In the genomic region with DNA sequence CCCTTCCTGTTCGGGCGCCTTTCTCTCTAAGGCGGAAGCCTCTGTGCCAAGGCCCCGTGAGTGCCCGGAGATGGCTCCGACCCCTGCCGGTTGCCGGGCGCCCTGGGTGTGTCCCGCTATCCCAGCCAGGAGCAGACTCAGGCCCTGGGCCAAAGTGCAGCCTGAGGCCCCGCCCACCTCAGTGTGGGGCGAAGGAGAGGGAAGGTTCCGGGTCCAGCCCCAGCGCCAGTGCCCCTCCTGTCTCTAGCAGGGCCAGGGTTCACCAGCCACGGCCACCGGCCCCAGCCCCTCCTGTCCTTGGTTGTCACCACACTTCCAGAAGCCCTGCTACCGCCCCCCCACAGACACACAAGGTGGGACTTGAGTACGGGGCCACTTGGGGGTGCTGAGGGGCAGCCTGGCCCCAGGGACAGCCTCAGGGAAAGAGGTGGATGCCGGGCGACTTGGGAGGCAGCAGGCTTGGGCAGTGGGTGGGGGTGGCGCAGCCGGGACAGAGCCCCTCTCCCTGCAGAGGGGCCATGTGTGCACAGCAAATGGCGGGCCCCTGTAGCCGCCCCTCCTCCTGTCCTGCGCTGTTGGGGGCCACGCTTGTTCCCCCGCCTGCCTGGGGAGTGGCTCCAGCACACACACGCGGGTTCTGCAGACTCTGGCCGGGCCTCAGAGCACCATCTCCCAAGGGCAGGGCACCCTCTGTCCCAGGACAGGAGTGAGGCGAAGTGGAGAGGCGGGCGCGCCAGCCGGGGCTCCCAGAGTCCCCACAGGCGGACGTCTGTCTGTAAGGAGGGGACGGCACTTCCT, we compare ENCODE assay signal across 1 cellular context.
TF ChIP-seq lines count a peak whose summit lies in the region.

No MANE protein-coding gene starts in this region.

TF ChIP-seq in HepG2, 621 proteins besides CTCF, POLR2A, EP300 and RAD21 (continued from another document and continues in another):
- TF ChIP-seq, protein P1, sequence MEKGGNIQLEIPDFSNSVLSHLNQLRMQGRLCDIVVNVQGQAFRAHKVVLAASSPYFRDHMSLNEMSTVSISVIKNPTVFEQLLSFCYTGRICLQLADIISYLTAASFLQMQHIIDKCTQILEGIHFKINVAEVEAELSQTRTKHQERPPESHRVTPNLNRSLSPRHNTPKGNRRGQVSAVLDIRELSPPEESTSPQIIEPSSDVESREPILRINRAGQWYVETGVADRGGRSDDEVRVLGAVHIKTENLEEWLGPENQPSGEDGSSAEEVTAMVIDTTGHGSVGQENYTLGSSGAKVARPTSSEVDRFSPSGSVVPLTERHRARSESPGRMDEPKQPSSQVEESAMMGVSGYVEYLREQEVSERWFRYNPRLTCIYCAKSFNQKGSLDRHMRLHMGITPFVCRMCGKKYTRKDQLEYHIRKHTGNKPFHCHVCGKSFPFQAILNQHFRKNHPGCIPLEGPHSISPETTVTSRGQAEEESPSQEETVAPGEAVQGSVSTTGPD (CRISPR knock-in tag; IDR thresholded peaks at IDR 0.05) = peak; percentile 80; the same call in 1 of the 2 replicates
- TF ChIP-seq SP4 (CRISPR knock-in tag; IDR thresholded peaks at IDR 0.05) (peak; percentile 79), ZNF550 (CRISPR knock-in tag; IDR thresholded peaks at IDR 0.05; ENCODE audit: borderline replicate concordance) (no peak; the same call in 1 of the 2 replicates), ZNF75D (CRISPR knock-in tag; IDR thresholded peaks at IDR 0.05; ENCODE audit: borderline replicate concordance) (no peak; the same call in 1 of the 2 replicates), ZNF619 (CRISPR knock-in tag; IDR thresholded peaks at IDR 0.05) (peak; percentile 59; the same call in 1 of the 2 replicates), MBNL3 (CRISPR knock-in tag; conservative IDR thresholded peaks at IDR 0.05) (no peak), ZNF614 (CRISPR knock-in tag; IDR thresholded peaks at IDR 0.05; ENCODE audit: borderline replicate concordance) (no peak; the same call in 1 of the 2 replicates), ZNF672 (CRISPR knock-in tag; IDR thresholded peaks at IDR 0.05) (no peak), ZFP36L1 (CRISPR knock-in tag; IDR thresholded peaks at IDR 0.05) (peak; percentile 73; the same call in 1 of the 2 replicates), ZNF747 (CRISPR knock-in tag; IDR thresholded peaks at IDR 0.05; ENCODE audit: borderline replicate concordance) (peak; percentile 67; the same call in 1 of the 2 replicates), TEAD2 (CRISPR knock-in tag; IDR thresholded peaks at IDR 0.05) (no peak), HDAC1 (CRISPR knock-in tag; IDR thresholded peaks at IDR 0.05) (peak; percentile 79; the same call in 1 of the 2 replicates), RNF2 (conservative IDR thresholded peaks at IDR 0.05; ENCODE audit: low read depth) (no peak), CEBPG (CRISPR knock-in tag; IDR thresholded peaks at IDR 0.05) (no peak), HNRNPUL1 (IDR thresholded peaks at IDR 0.05; ENCODE audit: low read depth, low read length) (no peak), ZNF776 (CRISPR knock-in tag; IDR thresholded peaks at IDR 0.05) (peak; percentile 82; the same call in 1 of the 2 replicates), ZFYVE20 (CRISPR knock-in tag; IDR thresholded peaks at IDR 0.05; ENCODE audit: borderline replicate concordance, low read depth) (no peak), TEAD3 (CRISPR knock-in tag; optimal IDR thresholded peaks at IDR 0.05; ENCODE audit: borderline replicate concordance) (peak; percentile 30), ZNF788 (CRISPR knock-in tag; IDR thresholded peaks at IDR 0.05; ENCODE audit: borderline replicate concordance) (peak; percentile 84), ZNF20 (CRISPR knock-in tag; IDR thresholded peaks at IDR 0.05) (no peak), ZBTB8A (CRISPR knock-in tag; IDR thresholded peaks at IDR 0.05; ENCODE audit: borderline replicate concordance, low read depth) (0 out of 2 replicates have a peak, but pooled peaks have one; percentile 26), KAT8 (CRISPR knock-in tag; IDR thresholded peaks at IDR 0.05) (peak; percentile 68), EED (CRISPR knock-in tag; IDR thresholded peaks at IDR 0.05) (no peak), ZNF101 (CRISPR knock-in tag; IDR thresholded peaks at IDR 0.05; ENCODE audit: borderline replicate concordance, low read depth) (0 out of 2 replicates have a peak, but pooled peaks have one; percentile 52), ZNF670 (CRISPR knock-in tag; IDR thresholded peaks at IDR 0.05; ENCODE audit: borderline replicate concordance) (peak; percentile 80; the same call in 1 of the 2 replicates), ZNF274 (CRISPR knock-in tag; IDR thresholded peaks at IDR 0.05) (peak; percentile 65; the same call in 1 of the 2 replicates)
- TF ChIP-seq, protein P2, sequence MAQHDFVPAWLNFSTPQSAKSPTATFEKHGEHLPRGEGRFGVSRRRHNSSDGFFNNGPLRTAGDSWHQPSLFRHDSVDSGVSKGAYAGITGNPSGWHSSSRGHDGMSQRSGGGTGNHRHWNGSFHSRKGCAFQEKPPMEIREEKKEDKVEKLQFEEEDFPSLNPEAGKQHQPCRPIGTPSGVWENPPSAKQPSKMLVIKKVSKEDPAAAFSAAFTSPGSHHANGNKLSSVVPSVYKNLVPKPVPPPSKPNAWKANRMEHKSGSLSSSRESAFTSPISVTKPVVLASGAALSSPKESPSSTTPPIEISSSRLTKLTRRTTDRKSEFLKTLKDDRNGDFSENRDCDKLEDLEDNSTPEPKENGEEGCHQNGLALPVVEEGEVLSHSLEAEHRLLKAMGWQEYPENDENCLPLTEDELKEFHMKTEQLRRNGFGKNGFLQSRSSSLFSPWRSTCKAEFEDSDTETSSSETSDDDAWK (CRISPR knock-in tag; IDR thresholded peaks at IDR 0.05) = no peak
- TF ChIP-seq, protein P3, sequence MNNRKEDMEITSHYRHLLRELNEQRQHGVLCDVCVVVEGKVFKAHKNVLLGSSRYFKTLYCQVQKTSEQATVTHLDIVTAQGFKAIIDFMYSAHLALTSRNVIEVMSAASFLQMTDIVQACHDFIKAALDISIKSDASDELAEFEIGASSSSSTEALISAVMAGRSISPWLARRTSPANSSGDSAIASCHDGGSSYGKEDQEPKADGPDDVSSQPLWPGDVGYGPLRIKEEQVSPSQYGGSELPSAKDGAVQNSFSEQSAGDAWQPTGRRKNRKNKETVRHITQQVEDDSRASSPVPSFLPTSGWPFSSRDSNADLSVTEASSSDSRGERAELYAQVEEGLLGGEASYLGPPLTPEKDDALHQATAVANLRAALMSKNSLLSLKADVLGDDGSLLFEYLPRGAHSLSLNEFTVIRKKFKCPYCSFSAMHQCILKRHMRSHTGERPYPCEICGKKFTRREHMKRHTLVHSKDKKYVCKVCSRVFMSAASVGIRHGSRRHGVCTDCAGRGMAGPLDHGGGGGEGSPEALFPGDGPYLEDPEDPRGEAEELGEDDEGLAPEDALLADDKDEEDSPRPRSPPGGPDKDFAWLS (CRISPR knock-in tag; IDR thresholded peaks at IDR 0.05; ENCODE audit: borderline replicate concordance) = 0 out of 2 replicates have a peak, but pooled peaks have one; percentile 45
- TF ChIP-seq, protein P4, sequence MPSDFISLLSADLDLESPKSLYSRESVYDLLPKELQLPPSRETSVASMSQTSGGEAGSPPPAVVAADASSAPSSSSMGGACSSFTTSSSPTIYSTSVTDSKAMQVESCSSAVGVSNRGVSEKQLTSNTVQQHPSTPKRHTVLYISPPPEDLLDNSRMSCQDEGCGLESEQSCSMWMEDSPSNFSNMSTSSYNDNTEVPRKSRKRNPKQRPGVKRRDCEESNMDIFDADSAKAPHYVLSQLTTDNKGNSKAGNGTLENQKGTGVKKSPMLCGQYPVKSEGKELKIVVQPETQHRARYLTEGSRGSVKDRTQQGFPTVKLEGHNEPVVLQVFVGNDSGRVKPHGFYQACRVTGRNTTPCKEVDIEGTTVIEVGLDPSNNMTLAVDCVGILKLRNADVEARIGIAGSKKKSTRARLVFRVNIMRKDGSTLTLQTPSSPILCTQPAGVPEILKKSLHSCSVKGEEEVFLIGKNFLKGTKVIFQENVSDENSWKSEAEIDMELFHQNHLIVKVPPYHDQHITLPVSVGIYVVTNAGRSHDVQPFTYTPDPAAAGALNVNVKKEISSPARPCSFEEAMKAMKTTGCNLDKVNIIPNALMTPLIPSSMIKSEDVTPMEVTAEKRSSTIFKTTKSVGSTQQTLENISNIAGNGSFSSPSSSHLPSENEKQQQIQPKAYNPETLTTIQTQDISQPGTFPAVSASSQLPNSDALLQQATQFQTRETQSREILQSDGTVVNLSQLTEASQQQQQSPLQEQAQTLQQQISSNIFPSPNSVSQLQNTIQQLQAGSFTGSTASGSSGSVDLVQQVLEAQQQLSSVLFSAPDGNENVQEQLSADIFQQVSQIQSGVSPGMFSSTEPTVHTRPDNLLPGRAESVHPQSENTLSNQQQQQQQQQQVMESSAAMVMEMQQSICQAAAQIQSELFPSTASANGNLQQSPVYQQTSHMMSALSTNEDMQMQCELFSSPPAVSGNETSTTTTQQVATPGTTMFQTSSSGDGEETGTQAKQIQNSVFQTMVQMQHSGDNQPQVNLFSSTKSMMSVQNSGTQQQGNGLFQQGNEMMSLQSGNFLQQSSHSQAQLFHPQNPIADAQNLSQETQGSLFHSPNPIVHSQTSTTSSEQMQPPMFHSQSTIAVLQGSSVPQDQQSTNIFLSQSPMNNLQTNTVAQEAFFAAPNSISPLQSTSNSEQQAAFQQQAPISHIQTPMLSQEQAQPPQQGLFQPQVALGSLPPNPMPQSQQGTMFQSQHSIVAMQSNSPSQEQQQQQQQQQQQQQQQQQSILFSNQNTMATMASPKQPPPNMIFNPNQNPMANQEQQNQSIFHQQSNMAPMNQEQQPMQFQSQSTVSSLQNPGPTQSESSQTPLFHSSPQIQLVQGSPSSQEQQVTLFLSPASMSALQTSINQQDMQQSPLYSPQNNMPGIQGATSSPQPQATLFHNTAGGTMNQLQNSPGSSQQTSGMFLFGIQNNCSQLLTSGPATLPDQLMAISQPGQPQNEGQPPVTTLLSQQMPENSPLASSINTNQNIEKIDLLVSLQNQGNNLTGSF (CRISPR knock-in tag; IDR thresholded peaks at IDR 0.05) = 0 out of 2 replicates have a peak, but pooled peaks have one; percentile 37
- TF ChIP-seq, protein P5, sequence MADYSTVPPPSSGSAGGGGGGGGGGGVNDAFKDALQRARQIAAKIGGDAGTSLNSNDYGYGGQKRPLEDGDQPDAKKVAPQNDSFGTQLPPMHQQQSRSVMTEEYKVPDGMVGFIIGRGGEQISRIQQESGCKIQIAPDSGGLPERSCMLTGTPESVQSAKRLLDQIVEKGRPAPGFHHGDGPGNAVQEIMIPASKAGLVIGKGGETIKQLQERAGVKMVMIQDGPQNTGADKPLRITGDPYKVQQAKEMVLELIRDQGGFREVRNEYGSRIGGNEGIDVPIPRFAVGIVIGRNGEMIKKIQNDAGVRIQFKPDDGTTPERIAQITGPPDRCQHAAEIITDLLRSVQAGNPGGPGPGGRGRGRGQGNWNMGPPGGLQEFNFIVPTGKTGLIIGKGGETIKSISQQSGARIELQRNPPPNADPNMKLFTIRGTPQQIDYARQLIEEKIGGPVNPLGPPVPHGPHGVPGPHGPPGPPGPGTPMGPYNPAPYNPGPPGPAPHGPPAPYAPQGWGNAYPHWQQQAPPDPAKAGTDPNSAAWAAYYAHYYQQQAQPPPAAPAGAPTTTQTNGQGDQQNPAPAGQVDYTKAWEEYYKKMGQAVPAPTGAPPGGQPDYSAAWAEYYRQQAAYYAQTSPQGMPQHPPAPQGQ (CRISPR knock-in tag; IDR thresholded peaks at IDR 0.05; ENCODE audit: borderline replicate concordance) = no peak
- TF ChIP-seq, protein P6, sequence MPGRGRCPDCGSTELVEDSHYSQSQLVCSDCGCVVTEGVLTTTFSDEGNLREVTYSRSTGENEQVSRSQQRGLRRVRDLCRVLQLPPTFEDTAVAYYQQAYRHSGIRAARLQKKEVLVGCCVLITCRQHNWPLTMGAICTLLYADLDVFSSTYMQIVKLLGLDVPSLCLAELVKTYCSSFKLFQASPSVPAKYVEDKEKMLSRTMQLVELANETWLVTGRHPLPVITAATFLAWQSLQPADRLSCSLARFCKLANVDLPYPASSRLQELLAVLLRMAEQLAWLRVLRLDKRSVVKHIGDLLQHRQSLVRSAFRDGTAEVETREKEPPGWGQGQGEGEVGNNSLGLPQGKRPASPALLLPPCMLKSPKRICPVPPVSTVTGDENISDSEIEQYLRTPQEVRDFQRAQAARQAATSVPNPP (CRISPR knock-in tag; IDR thresholded peaks at IDR 0.05) = no peak
- TF ChIP-seq, protein P7, sequence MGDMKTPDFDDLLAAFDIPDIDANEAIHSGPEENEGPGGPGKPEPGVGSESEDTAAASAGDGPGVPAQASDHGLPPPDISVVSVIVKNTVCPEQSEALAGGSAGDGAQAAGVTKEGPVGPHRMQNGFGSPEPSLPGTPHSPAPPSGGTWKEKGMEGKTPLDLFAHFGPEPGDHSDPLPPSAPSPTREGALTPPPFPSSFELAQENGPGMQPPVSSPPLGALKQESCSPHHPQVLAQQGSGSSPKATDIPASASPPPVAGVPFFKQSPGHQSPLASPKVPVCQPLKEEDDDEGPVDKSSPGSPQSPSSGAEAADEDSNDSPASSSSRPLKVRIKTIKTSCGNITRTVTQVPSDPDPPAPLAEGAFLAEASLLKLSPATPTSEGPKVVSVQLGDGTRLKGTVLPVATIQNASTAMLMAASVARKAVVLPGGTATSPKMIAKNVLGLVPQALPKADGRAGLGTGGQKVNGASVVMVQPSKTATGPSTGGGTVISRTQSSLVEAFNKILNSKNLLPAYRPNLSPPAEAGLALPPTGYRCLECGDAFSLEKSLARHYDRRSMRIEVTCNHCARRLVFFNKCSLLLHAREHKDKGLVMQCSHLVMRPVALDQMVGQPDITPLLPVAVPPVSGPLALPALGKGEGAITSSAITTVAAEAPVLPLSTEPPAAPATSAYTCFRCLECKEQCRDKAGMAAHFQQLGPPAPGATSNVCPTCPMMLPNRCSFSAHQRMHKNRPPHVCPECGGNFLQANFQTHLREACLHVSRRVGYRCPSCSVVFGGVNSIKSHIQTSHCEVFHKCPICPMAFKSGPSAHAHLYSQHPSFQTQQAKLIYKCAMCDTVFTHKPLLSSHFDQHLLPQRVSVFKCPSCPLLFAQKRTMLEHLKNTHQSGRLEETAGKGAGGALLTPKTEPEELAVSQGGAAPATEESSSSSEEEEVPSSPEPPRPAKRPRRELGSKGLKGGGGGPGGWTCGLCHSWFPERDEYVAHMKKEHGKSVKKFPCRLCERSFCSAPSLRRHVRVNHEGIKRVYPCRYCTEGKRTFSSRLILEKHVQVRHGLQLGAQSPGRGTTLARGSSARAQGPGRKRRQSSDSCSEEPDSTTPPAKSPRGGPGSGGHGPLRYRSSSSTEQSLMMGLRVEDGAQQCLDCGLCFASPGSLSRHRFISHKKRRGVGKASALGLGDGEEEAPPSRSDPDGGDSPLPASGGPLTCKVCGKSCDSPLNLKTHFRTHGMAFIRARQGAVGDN (CRISPR knock-in tag; IDR thresholded peaks at IDR 0.05) = peak; percentile 92
- TF ChIP-seq, protein P8, sequence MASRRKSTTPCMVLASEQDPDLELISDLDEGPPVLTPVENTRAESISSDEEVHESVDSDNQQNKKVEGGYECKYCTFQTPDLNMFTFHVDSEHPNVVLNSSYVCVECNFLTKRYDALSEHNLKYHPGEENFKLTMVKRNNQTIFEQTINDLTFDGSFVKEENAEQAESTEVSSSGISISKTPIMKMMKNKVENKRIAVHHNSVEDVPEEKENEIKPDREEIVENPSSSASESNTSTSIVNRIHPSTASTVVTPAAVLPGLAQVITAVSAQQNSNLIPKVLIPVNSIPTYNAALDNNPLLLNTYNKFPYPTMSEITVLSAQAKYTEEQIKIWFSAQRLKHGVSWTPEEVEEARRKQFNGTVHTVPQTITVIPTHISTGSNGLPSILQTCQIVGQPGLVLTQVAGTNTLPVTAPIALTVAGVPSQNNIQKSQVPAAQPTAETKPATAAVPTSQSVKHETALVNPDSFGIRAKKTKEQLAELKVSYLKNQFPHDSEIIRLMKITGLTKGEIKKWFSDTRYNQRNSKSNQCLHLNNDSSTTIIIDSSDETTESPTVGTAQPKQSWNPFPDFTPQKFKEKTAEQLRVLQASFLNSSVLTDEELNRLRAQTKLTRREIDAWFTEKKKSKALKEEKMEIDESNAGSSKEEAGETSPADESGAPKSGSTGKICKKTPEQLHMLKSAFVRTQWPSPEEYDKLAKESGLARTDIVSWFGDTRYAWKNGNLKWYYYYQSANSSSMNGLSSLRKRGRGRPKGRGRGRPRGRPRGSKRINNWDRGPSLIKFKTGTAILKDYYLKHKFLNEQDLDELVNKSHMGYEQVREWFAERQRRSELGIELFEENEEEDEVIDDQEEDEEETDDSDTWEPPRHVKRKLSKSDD (CRISPR knock-in tag; IDR thresholded peaks at IDR 0.05; ENCODE audit: low read depth) = peak; percentile 80
